11 cellular contexts compared by ENCODE assay signal in genomic region chr10:98308602-98309365, GRCh38. TPM values are rescaled to one million over a fixed set of nuclear protein-coding genes. Genes with fewer than 3 reads are reported as not detected.
DNase-seq lines count a peak whose midpoint lies in the region; ATAC-seq, FAIRE-seq and TF ChIP-seq lines count a peak whose summit lies in the region.
"Had no signal": no experiment of that assay in that cellular context is flagged by ENCODE, and none has a peak within 500 bp of the region (broad histone marks: within the 10 kb centered on the region; RNA-seq: fewer than 3 reads in every experiment).

No MANE protein-coding gene starts in this region.

- no peaks in the 10 kb centered on the region for H3K79me2 ChIP-seq in HepG2 (ENCODE audit: insufficient read depth, low read length)

- FAIRE-seq in HepG2 (lab: Jason Lieb, UNC), result no peak

- H3K27ac Mint-ChIP-seq in brain, result peak overlapping the region; percentile 87 to 95 (median 88)
- no peak overlapping the region for H3K27ac Mint-ChIP-seq in activated CD8-positive, alpha-beta memory T cell treated with anti-CD3 and anti-CD28 coated beads, Interleukin-2, amount 10 ng/mL, durations not matched to agents 7 days and 5 days
- H3K27ac Mint-ChIP-seq: naive thymus-derived CD4-positive, alpha-beta T cell had no signal

- H2AFZ ChIP-seq in HepG2 (ENCODE audit: low read length), result no peak overlapping the region

- H3K4me3 ChIP-seq in HepG2 (replicated peaks in 1 of 3; ENCODE audit: insufficient read depth in 1 of 3, low read depth in 2 of 3, low read length in 3 of 3) (no peak overlapping the region), vagina (peak overlapping the region; percentile 21 to 30)
- H3K4me3 ChIP-seq: body of pancreas had no signal

- no peak for DNase-seq in Right ventricle myocardium superior
- DNase-seq in Right ventricle myocardium inferior (ENCODE audit: missing footprints), result no peak
- peak; percentile 27 for DNase-seq in HepG2 (ENCODE audit: low spot score)
- no peak for DNase-seq in vagina (ENCODE audit: extremely low spot score in 2 of 2)
- DNase-seq in activated CD8-positive, alpha-beta memory T cell treated with anti-CD3 and anti-CD28 coated beads, Interleukin-2, amount 10 ng/mL, durations not matched to agents 7 days and 5 days, result no peak
- DNase-seq: NCI-H1105 had no signal

- TF ChIP-seq POLR2A in HepG2 (IDR thresholded peaks at IDR 0.05; ENCODE audit: insufficient read depth in 1 of 2, low read depth in 2 of 2, low read length in 2 of 2) (no peak), vagina (IDR thresholded peaks at IDR 0.05) (no peak)

- no peaks in the 10 kb centered on the region for H3K36me3 Mint-ChIP-seq in brain
- H3K36me3 Mint-ChIP-seq in activated CD8-positive, alpha-beta memory T cell treated with anti-CD3 and anti-CD28 coated beads, Interleukin-2, amount 10 ng/mL, durations not matched to agents 7 days and 5 days, result no peaks in the 10 kb centered on the region

- CTCF ChIA-PET in HepG2 (lab: Yijun Ruan, JAX; ENCODE audit: low intra/inter-chr PET ratio, low total read pairs), result interaction anchor here (1.3 to 3.6 kb wide), 4 partner anchors 46 to 140 kb away, joined by 4 to 35 read pairs (median 26); no protein-coding TSS in a partner anchor
- CTCF ChIA-PET in activated CD8-positive, alpha-beta memory T cell treated with anti-CD3 and anti-CD28 coated beads, Interleukin-2, amount 10 ng/mL, durations not matched to agents 7 days and 5 days (lab: Charles Lee), result interaction anchor here (0.7 to 2.8 kb wide), 7 partner anchors 8 to 420 kb away, joined by 3 to 32 read pairs (median 3); no protein-coding TSS in a partner anchor

- 0 out of 2 replicates have a peak, but pooled peaks have one; percentile 40 for TF ChIP-seq RAD21 in HepG2 (CRISPR knock-in tag; IDR thresholded peaks at IDR 0.05)

- H3K9ac ChIP-seq in HepG2 (ENCODE audit: insufficient read depth, low read depth, low read length), result no peak overlapping the region

- no peaks in the 10 kb centered on the region for H4K20me1 ChIP-seq in HepG2 (ENCODE audit: insufficient read depth, low read length)

- intact Hi-C loops in Right ventricle myocardium superior (cut with DNase I) (loop anchor here (5.0 kb wide), 2 partner anchors 41 to 136 kb away; partner anchors contain the start of gene LOXL4), Right ventricle myocardium inferior (cut with DNase I) (loop anchor here (1.0 to 5.0 kb wide), 3 partner anchors 46 to 394 kb away; no protein-coding TSS in a partner anchor), HepG2 (cut with micrococcal nuclease; ENCODE audit: unreplicated experiment) (loop anchor here (1.0 kb wide), 3 partner anchors 46 to 138 kb away; no protein-coding TSS in a partner anchor), vagina (cut with DNase I) (loop anchor here (5.0 kb wide), 1 partner anchor 131 kb away; no protein-coding TSS in a partner anchor)

- H3K36me3 ChIP-seq in HepG2 (replicated peaks in 1 of 2; ENCODE audit: control insufficient read depth in 1 of 2, insufficient read depth in 2 of 2, low read length in 2 of 2) (no peaks in the 10 kb centered on the region), vagina (no peaks in the 10 kb centered on the region)

- peak overlapping the region; percentile 51 to 72 (median 64) for H3K4me3 Mint-ChIP-seq in brain
- H3K4me3 Mint-ChIP-seq in activated CD8-positive, alpha-beta memory T cell treated with anti-CD3 and anti-CD28 coated beads, Interleukin-2, amount 10 ng/mL, durations not matched to agents 7 days and 5 days, result no peak overlapping the region
- H3K4me3 Mint-ChIP-seq: naive thymus-derived CD4-positive, alpha-beta T cell had no signal

- H3K27me3 ChIP-seq in HepG2 (ENCODE audit: control insufficient read depth in 1 of 2, insufficient read depth in 2 of 2, low read length in 2 of 2), result peaks cover 2 to 38% of the 10 kb centered on the region in 2 experiments; a peak in 4 of 5 replicates
- no peaks in the 10 kb centered on the region for H3K27me3 ChIP-seq in vagina
- H3K27me3 ChIP-seq: body of pancreas had no signal

- TF ChIP-seq CTCF in brain (conservative IDR thresholded peaks at IDR 0.05), result no peak
- peak; percentile 58 for TF ChIP-seq CTCF in HepG2 (CRISPR knock-in tag; IDR thresholded peaks at IDR 0.05)
- no peak for TF ChIP-seq CTCF in vagina (IDR thresholded peaks at IDR 0.05)

- H3K27ac ChIP-seq in HepG2 (ENCODE audit: extremely low read length, insufficient read depth, low read length) (no peak overlapping the region), vagina (peak overlapping the region; percentile 62)
- H3K27ac ChIP-seq: body of pancreas had no signal

- peak; percentile 42 for ATAC-seq in Right ventricle myocardium superior (ENCODE audit: poor library complexity)
- no peak for ATAC-seq in Right ventricle myocardium inferior
- ATAC-seq in HepG2, result peak; percentile 82
- ATAC-seq in GM21515 (IDR thresholded peaks at IDR 0.05; ENCODE audit: unreplicated experiment), result no peak
- ATAC-seq in GM19023 (IDR thresholded peaks at IDR 0.05; ENCODE audit: unreplicated experiment), result no peak
- no peak for ATAC-seq in activated CD8-positive, alpha-beta memory T cell treated with anti-CD3 and anti-CD28 coated beads, Interleukin-2, amount 10 ng/mL, durations not matched to agents 7 days and 5 days

- H3K9me3 ChIP-seq in HepG2 (ENCODE audit: low read length) (no peaks in the 10 kb centered on the region), vagina (no peaks in the 10 kb centered on the region)
- H3K9me3 ChIP-seq: body of pancreas had no signal

- no TSS peak for BruUV-seq in HepG2 (replicated peaks; lab: Mats Ljungman, UMichigan)

- in situ Hi-C loops in HepG2 (cut with HindIII; ENCODE audit: extremely low pct_ligation_motif_present, low pct_unique_long_range_greater_than_20kb), result loop anchor here (5.0 to 25.0 kb wide), 4 partner anchors 41 to 396 kb away; partner anchors contain the start of gene LOXL4

- POLR2A ChIA-PET in HepG2 (lab: Yijun Ruan, JAX), result interaction anchor here (0.8 to 1.5 kb wide), 5 partner anchors 39 to 46 kb away, joined by 3 to 4 read pairs (median 3); no protein-coding TSS in a partner anchor

- peaks cover 33% of the 10 kb centered on the region for H3K4me1 Mint-ChIP-seq in brain
- no peaks in the 10 kb centered on the region for H3K4me1 Mint-ChIP-seq in activated CD8-positive, alpha-beta memory T cell treated with anti-CD3 and anti-CD28 coated beads, Interleukin-2, amount 10 ng/mL, durations not matched to agents 7 days and 5 days

- 18% methylated on average over 15 of the region's 15 CpGs for WGBS in HepG2 (ENCODE audit: low lambda C conversion rate)

- peaks cover 0 to 3% (median 0%) of the 10 kb centered on the region in 5 experiments for H3K9me3 Mint-ChIP-seq in brain
- no peaks in the 10 kb centered on the region for H3K9me3 Mint-ChIP-seq in activated CD8-positive, alpha-beta memory T cell treated with anti-CD3 and anti-CD28 coated beads, Interleukin-2, amount 10 ng/mL, durations not matched to agents 7 days and 5 days (ENCODE audit: low read depth)

- H3K4me1 ChIP-seq in HepG2 (ENCODE audit: insufficient read depth, low read length) (peaks cover 13% of the 10 kb centered on the region), vagina (peaks cover 20% of the 10 kb centered on the region)
- H3K4me1 ChIP-seq: body of pancreas had no signal

- TF ChIP-seq EP300 in HepG2 (IDR thresholded peaks at IDR 0.05; ENCODE audit: low read depth in 2 of 2, low read length in 2 of 2) (no peak), HepG2 (CRISPR knock-in tag; IDR thresholded peaks at IDR 0.05; ENCODE audit: borderline replicate concordance) (no peak)

- peak overlapping the region; percentile 31; the same call in 1 of the 2 replicates for H3K4me2 ChIP-seq in HepG2 (ENCODE audit: low read depth, low read length)

- H3K27me3 Mint-ChIP-seq in brain, result peaks cover 3% of the 10 kb centered on the region
- H3K27me3 Mint-ChIP-seq in activated CD8-positive, alpha-beta memory T cell treated with anti-CD3 and anti-CD28 coated beads, Interleukin-2, amount 10 ng/mL, durations not matched to agents 7 days and 5 days, result peaks cover 39% of the 10 kb centered on the region

TF ChIP-seq in HepG2, 621 proteins besides CTCF, POLR2A, EP300 and RAD21 (continues in another document):
- peak; percentile 48; the same call in 1 of the 2 replicates for TF ChIP-seq SMC3 (IDR thresholded peaks at IDR 0.05; ENCODE audit: low read length)
- peak; percentile 47 for TF ChIP-seq STAG1 (CRISPR knock-in tag; IDR thresholded peaks at IDR 0.05)
- 0 out of 2 replicates have a peak, but pooled peaks have one; percentile 40 for TF ChIP-seq ZSCAN31 (CRISPR knock-in tag; IDR thresholded peaks at IDR 0.05; ENCODE audit: low read depth)

RNA-seq across cellular contexts. Expression of gene LOXL4, which starts 40.8 kb away (rescaled TPM):
- total RNA-seq in Right ventricle myocardium superior (0.51 TPM), Right ventricle myocardium inferior (0.54 TPM), HepG2 (2016; rRNA removed; fragmentation: Illumina TruSeq; extraction: Trizol) (3.8 and 8.8 TPM in 2 replicates), vagina (5.2 TPM)
- polyA plus RNA-seq in brain (ENCODE audit: insufficient read depth, low read depth, low replicate concordance) (0.25 TPM), HepG2 (2011; rRNA removed) (21.1 and 31.3 TPM in 2 replicates)
- 0.91 and 0.97 TPM in 2 replicates for total RNA-seq in HepG2 (2016; cell fraction: cytosol; rRNA removed; fragmentation: Illumina TruSeq; extraction: Trizol; ENCODE audit: low read depth)
- 3.1 and 9.9 TPM in 2 replicates for total RNA-seq in HepG2 (2016; cell fraction: insoluble cytoplasmic fraction; rRNA removed; fragmentation: Illumina TruSeq; extraction: Trizol)
- 2.6 and 3.1 TPM in 2 replicates for total RNA-seq in HepG2 (2016; cell fraction: membrane; rRNA removed; fragmentation: Illumina TruSeq; extraction: Trizol)
- 9.7 TPM in 2 replicates for total RNA-seq in HepG2 (2016; cell fraction: nucleus; rRNA removed; fragmentation: Illumina TruSeq; extraction: Trizol)
- 19.8 and 25.9 TPM in 2 replicates for polyA plus RNA-seq in HepG2 (2011; cell fraction: cytosol; rRNA removed)
- polyA plus RNA-seq in HepG2 (2011; cell fraction: nucleus; rRNA removed), result 20.8 and 24.7 TPM in 2 replicates
- 12.1 and 16.1 TPM in 2 replicates for polyA plus RNA-seq in HepG2 (2012)
- polyA plus RNA-seq in HepG2 (2016; cell fraction: cytosol; fragmentation: Illumina TruSeq; extraction: Trizol; ENCODE audit: low read depth), result 0.87 and 1.0 TPM in 2 replicates
- polyA plus RNA-seq in HepG2 (2016; cell fraction: insoluble cytoplasmic fraction; fragmentation: Illumina TruSeq; extraction: Trizol; ENCODE audit: low read depth), result 3.1 and 3.6 TPM in 2 replicates
- 2.1 and 2.4 TPM in 2 replicates for polyA plus RNA-seq in HepG2 (2016; cell fraction: membrane; fragmentation: Illumina TruSeq; extraction: Trizol; ENCODE audit: low read depth)
- polyA plus RNA-seq in HepG2 (2016; cell fraction: nucleus; fragmentation: Illumina TruSeq; extraction: Trizol; ENCODE audit: insufficient read depth, low read depth), result 12.3 and 13.7 TPM in 2 replicates
- 33.3 TPM in 1 of 2 replicates, not detected in the other for polyA minus RNA-seq in HepG2 (2011; rRNA and poly(A)+ RNA removed; ENCODE audit: low replicate concordance)
- polyA minus RNA-seq in HepG2 (2011; cell fraction: cytosol; rRNA and poly(A)+ RNA removed), result 13.7 and 23.0 TPM in 2 replicates
- polyA minus RNA-seq in HepG2 (2011; cell fraction: nucleus; rRNA and poly(A)+ RNA removed), result 7.2 and 9.9 TPM in 2 replicates
- total RNA-seq in activated CD8-positive, alpha-beta memory T cell treated with anti-CD3 and anti-CD28 coated beads, Interleukin-2, amount 10 ng/mL, durations not matched to agents 7 days and 5 days, result not detected
- total RNA-seq: naive thymus-derived CD4-positive, alpha-beta T cell had no signal
- polyA plus RNA-seq: naive thymus-derived CD4-positive, alpha-beta T cell had no signal

Comparison
In these comparisons a context has a peak if more than half of its experiments do, and no peak if none do; other contexts are left out.
1. ATAC-seq: peak in Right ventricle myocardium superior (single experiment) and HepG2 (single experiment); none in Right ventricle myocardium inferior (single experiment), GM21515 (single experiment), GM19023 (single experiment) and activated CD8-positive, alpha-beta memory T cell treated with anti-CD3 and anti-CD28 coated beads, Interleukin-2, amount 10 ng/mL, durations not matched to agents 7 days and 5 days (single experiment).
2. H3K4me3 ChIP-seq: peak in vagina (2 of 2); none in HepG2 (0 of 3).